In genomic region chr15:55990071-55990470, GRCh38 we compare ENCODE assay signal across 30 cellular contexts.
"Had no signal": no experiment of that assay in that cellular context is flagged by ENCODE, and none has a peak within 500 bp of the region (broad histone marks: within the 10 kb centered on the region; RNA-seq: fewer than 3 reads in every experiment).

No MANE protein-coding gene starts in this region.

- ATAC-seq: activated CD4-positive, alpha-beta T cell treated with anti-CD3 and anti-CD28 coated beads for 36 hours; activated CD8-positive, alpha-beta T cell treated with anti-CD3 and anti-CD28 coated beads for 36 hours; activated naive CD8-positive, alpha-beta T cell treated with anti-CD3 and anti-CD28 coated beads, Interleukin-2, amount 50 U/mL, for 24 hours; body of pancreas; effector memory CD8-positive, alpha-beta T cell; foreskin keratinocyte; gastroesophageal sphincter had no signal

- H3K36me3 ChIP-seq: adrenal gland, esophagus muscularis mucosa, gastroesophageal sphincter had no signal

- H3K27me3 ChIP-seq: adrenal gland, body of pancreas, esophagus muscularis mucosa, foreskin keratinocyte, gastroesophageal sphincter had no signal

- H3K9me3 Mint-ChIP-seq: activated CD4-positive, alpha-beta T cell treated with anti-CD3 and anti-CD28 coated beads, Interleukin-2, amount 10 ng/mL, durations not matched to agents 7 days and 5 days; activated CD8-positive, alpha-beta T cell treated with anti-CD3 and anti-CD28 coated beads for 36 hours; activated naive CD4-positive, alpha-beta T cell treated with anti-CD3 and anti-CD28 coated beads for 36 hours; activated naive CD4-positive, alpha-beta T cell treated with anti-CD3 and anti-CD28 coated beads, Interleukin-2, amount 50 U/mL, for 24 hours; activated naive CD8-positive, alpha-beta T cell treated with anti-CD3 and anti-CD28 coated beads for 36 hours; activated naive CD8-positive, alpha-beta T cell treated with anti-CD3 and anti-CD28 coated beads, Interleukin-2, amount 50 U/mL, for 24 hours; effector memory CD8-positive, alpha-beta T cell had no signal

- H3K27ac Mint-ChIP-seq: activated CD4-positive, alpha-beta T cell treated with anti-CD3 and anti-CD28 coated beads for 36 hours; activated CD4-positive, alpha-beta T cell treated with anti-CD3 and anti-CD28 coated beads, Interleukin-2, amount 10 ng/mL, durations not matched to agents 7 days and 5 days; activated CD8-positive, alpha-beta T cell treated with anti-CD3 and anti-CD28 coated beads for 36 hours; activated naive CD4-positive, alpha-beta T cell treated with anti-CD3 and anti-CD28 coated beads for 36 hours; activated naive CD4-positive, alpha-beta T cell treated with anti-CD3 and anti-CD28 coated beads, Interleukin-2, amount 50 U/mL, for 24 hours; activated naive CD8-positive, alpha-beta T cell treated with anti-CD3 and anti-CD28 coated beads for 36 hours; activated naive CD8-positive, alpha-beta T cell treated with anti-CD3 and anti-CD28 coated beads, Interleukin-2, amount 50 U/mL, for 24 hours; activated T-helper 1 cell treated with anti-CD3 and anti-CD28 coated beads, Interleukin-12 subunit alpha, Interleukin-12 subunit beta, Interleukin-2, Interleukin-4 antibody, amounts not matched to agents 30 ng/mL and 10 ng/mL and 1 ng/mL, durations not matched to agents 14 hours and 24 hours and 36 hours; activated T-helper 2 cell treated with anti-CD3 and anti-CD28 coated beads, Interferon-gamma antibody, Interleukin-2, Interleukin-4, amounts not matched to agents 10 μg/mL and 5 μg/mL and 100 μg/mL, durations not matched to agents 14 hours and 24 hours and 36 hours had no signal

- H3K9me3 ChIP-seq: adrenal gland, body of pancreas, esophagus muscularis mucosa, gastroesophageal sphincter had no signal

- DNase-seq: activated CD4-positive, alpha-beta T cell treated with anti-CD3 and anti-CD28 coated beads for 36 hours; activated CD4-positive, alpha-beta T cell treated with anti-CD3 and anti-CD28 coated beads, Interleukin-2, amount 10 ng/mL, durations not matched to agents 7 days and 5 days; activated CD4-positive, alpha-beta T cell treated with anti-CD3 and anti-CD28 coated beads, Interleukin-2, amount 50 U/mL, for 48 hours; activated CD4-positive, CD25-positive, alpha-beta regulatory T cell; activated CD4-positive, CD25-positive, alpha-beta regulatory T cell treated with anti-CD3 and anti-CD28 coated beads, Interleukin-2, amount 50 U/mL, for 72 hours; activated CD8-positive, alpha-beta memory T cell treated with anti-CD3 and anti-CD28 coated beads for 24 hours; activated CD8-positive, alpha-beta T cell treated with anti-CD3 and anti-CD28 coated beads for 36 hours; activated effector memory CD4-positive, alpha-beta T cell treated with anti-CD3 and anti-CD28 coated beads, Interleukin-2, amount 50 U/mL, for 16 hours; activated naive CD4-positive, alpha-beta T cell treated with anti-CD3 and anti-CD28 coated beads for 36 hours; activated naive CD8-positive, alpha-beta T cell treated with anti-CD3 and anti-CD28 coated beads for 36 hours; activated naive CD8-positive, alpha-beta T cell treated with anti-CD3 and anti-CD28 coated beads, Interleukin-2, amount 50 U/mL, for 24 hours; activated T-cell treated with anti-CD3 and anti-CD28 coated beads, Interleukin-2, amount 50 U/mL, for 1 hour; activated T-cell treated with anti-CD3 and anti-CD28 coated beads, Interleukin-2, amount 50 U/mL, for 48 hours; adrenal gland; amygdala; aorta; body of pancreas; caudate nucleus; cortex of kidney; dermis blood vessel endothelial cell; effector CD4-positive, alpha-beta T cell; effector memory CD8-positive, alpha-beta T cell; erythroblast; foreskin keratinocyte; T-helper 2 cell had no signal

- H3K27ac ChIP-seq: adrenal gland, esophagus muscularis mucosa, foreskin keratinocyte, gastroesophageal sphincter had no signal

- H3K4me3 ChIP-seq: adrenal gland, body of pancreas, esophagus muscularis mucosa, gastroesophageal sphincter had no signal

- H3K27me3 Mint-ChIP-seq: activated CD4-positive, alpha-beta T cell treated with anti-CD3 and anti-CD28 coated beads for 36 hours; activated naive CD4-positive, alpha-beta T cell treated with anti-CD3 and anti-CD28 coated beads, Interleukin-2, amount 50 U/mL, for 24 hours; effector memory CD8-positive, alpha-beta T cell had no signal

- H3K4me3 Mint-ChIP-seq: activated CD4-positive, alpha-beta T cell treated with anti-CD3 and anti-CD28 coated beads for 36 hours; activated CD4-positive, alpha-beta T cell treated with anti-CD3 and anti-CD28 coated beads, Interleukin-2, amount 10 ng/mL, durations not matched to agents 7 days and 5 days; activated CD8-positive, alpha-beta T cell treated with anti-CD3 and anti-CD28 coated beads for 36 hours; activated naive CD4-positive, alpha-beta T cell treated with anti-CD3 and anti-CD28 coated beads for 36 hours; activated naive CD4-positive, alpha-beta T cell treated with anti-CD3 and anti-CD28 coated beads, Interleukin-2, amount 50 U/mL, for 24 hours; activated naive CD8-positive, alpha-beta T cell treated with anti-CD3 and anti-CD28 coated beads for 36 hours; activated naive CD8-positive, alpha-beta T cell treated with anti-CD3 and anti-CD28 coated beads, Interleukin-2, amount 50 U/mL, for 24 hours; activated T-helper 1 cell treated with anti-CD3 and anti-CD28 coated beads, Interleukin-12 subunit alpha, Interleukin-12 subunit beta, Interleukin-2, Interleukin-4 antibody, amounts not matched to agents 30 ng/mL and 10 ng/mL and 1 ng/mL, durations not matched to agents 14 hours and 24 hours and 36 hours; effector memory CD8-positive, alpha-beta T cell had no signal
